Comparison of ENCODE assay signal across 17 cellular contexts in genomic region chr15:71639531-71639930, GRCh38.
DNase-seq lines count a peak whose midpoint lies in the region; ATAC-seq and TF ChIP-seq lines count a peak whose summit lies in the region.
"Had no signal": no experiment of that assay in that cellular context is flagged by ENCODE, and none has a peak within 500 bp of the region (broad histone marks: within the 10 kb centered on the region; RNA-seq: fewer than 3 reads in every experiment).

No MANE protein-coding gene starts in this region.

- H3K27ac ChIP-seq in GM23248 (no peak overlapping the region), colonic mucosa (no peak overlapping the region)
- H3K27ac ChIP-seq: BLaER1, C4-2B had no signal

- H3K9me3 ChIP-seq in GM23248 (ENCODE audit: low read depth) (no peaks in the 10 kb centered on the region), adipocyte (ENCODE audit: control insufficient read depth, low read length) (no peaks in the 10 kb centered on the region), colonic mucosa (no peaks in the 10 kb centered on the region)
- H3K9me3 ChIP-seq: BLaER1, HAP-1 had no signal

- no peak overlapping the region for H3K9ac ChIP-seq in GM23248
- no peak overlapping the region for H3K9ac ChIP-seq in adipocyte (ENCODE audit: low read length)
- no peak overlapping the region for H3K9ac ChIP-seq in colonic mucosa (ENCODE audit: low read depth in 2 of 2, low read length in 2 of 2)
- H3K9ac ChIP-seq: BLaER1 had no signal

- no peaks in the 10 kb centered on the region for H4K20me1 ChIP-seq in GM23248 (ENCODE audit: insufficient read depth)
- H4K20me1 ChIP-seq: BLaER1 had no signal

- H3K79me2 ChIP-seq in GM23248 (ENCODE audit: insufficient read depth) = no peaks in the 10 kb centered on the region

- peaks cover 12% of the 10 kb centered on the region; the same call in 1 of the 2 replicates for H3F3A ChIP-seq in GM23248 (ENCODE audit: insufficient read depth)

- in situ Hi-C loops in GM23248 (cut with MboI) = no loop called here

- TF ChIP-seq CTCF in colonic mucosa (IDR thresholded peaks at IDR 0.05) = no peak

- H3K4me1 ChIP-seq in GM23248 (ENCODE audit: insufficient read depth) (no peaks in the 10 kb centered on the region; the same call in 1 of the 2 replicates), adipocyte (ENCODE audit: control insufficient read depth, insufficient read depth, low read length) (no peaks in the 10 kb centered on the region), colonic mucosa (no peaks in the 10 kb centered on the region)
- H3K4me1 ChIP-seq: BLaER1 had no signal

- peak; percentile 32 for DNase-seq in EH (ENCODE audit: low read depth)
- DNase-seq in GM23248 = peak; percentile 22
- peak; percentile 18 for DNase-seq in adipocyte (ENCODE audit: low read depth)
- DNase-seq in myocyte (ENCODE audit: low read depth) = peak; percentile 9
- DNase-seq in 8988T = no peak
- no peak for DNase-seq in cardiac septum (ENCODE audit: low spot score)
- DNase-seq in colonic mucosa = no peak
- DNase-seq: CD4-positive, CD25-positive, alpha-beta regulatory T cell; CD8-positive, alpha-beta memory T cell; DMS 273 treated with DMSO at 0.1 percent for 48 hours; DMS79 had no signal

- no peak for ATAC-seq in HG02588 (IDR thresholded peaks at IDR 0.05; ENCODE audit: unreplicated experiment)
- ATAC-seq: GM12878, GM23338 had no signal

- no peaks in the 10 kb centered on the region for H3K27me3 ChIP-seq in GM23248 (replicated peaks; ENCODE audit: insufficient read depth)
- no peaks in the 10 kb centered on the region for H3K27me3 ChIP-seq in adipocyte (replicated peaks; ENCODE audit: control insufficient read depth, insufficient read depth, low read length)
- no peaks in the 10 kb centered on the region for H3K27me3 ChIP-seq in colonic mucosa
- H3K27me3 ChIP-seq: BLaER1 had no signal

- H3K4me2 ChIP-seq in GM23248 (ENCODE audit: unreplicated experiment) = no peak overlapping the region
- H3K4me2 ChIP-seq: BLaER1, GM23338 had no signal

- H3K4me3 ChIP-seq in GM23248 (no peak overlapping the region), adipocyte (ENCODE audit: low read length) (no peak overlapping the region), colonic mucosa (no peak overlapping the region)
- H3K4me3 ChIP-seq: BLaER1, GM12878, GM23338, HAP-1 had no signal

- no peaks in the 10 kb centered on the region for H3K9me2 ChIP-seq in GM23248 (ENCODE audit: insufficient read depth)

- no peak overlapping the region for H2AFZ ChIP-seq in GM23248
- H2AFZ ChIP-seq: GM23338 had no signal

- no peaks in the 10 kb centered on the region for H3K36me3 ChIP-seq in GM23248 (ENCODE audit: low read depth)
- no peaks in the 10 kb centered on the region for H3K36me3 ChIP-seq in adipocyte (ENCODE audit: control insufficient read depth, insufficient read depth, low read length, severe bottlenecking)
- no peaks in the 10 kb centered on the region for H3K36me3 ChIP-seq in colonic mucosa
- H3K36me3 ChIP-seq: BLaER1, HAP-1 had no signal

- intact Hi-C loops in cardiac septum (cut with DNase I) = no loop called here
- intact Hi-C loops in colonic mucosa (cut with DNase I) = no loop called here

Comparison
In these comparisons a context has a peak if more than half of its experiments do, and no peak if none do; other contexts are left out.
1. DNase-seq: peak in EH (single experiment), GM23248 (single experiment), adipocyte (single experiment) and myocyte (single experiment); none in 8988T (single experiment), cardiac septum (single experiment) and colonic mucosa (single experiment).